Comparison of ENCODE assay signal across 24 cellular contexts in the genomic region with DNA sequence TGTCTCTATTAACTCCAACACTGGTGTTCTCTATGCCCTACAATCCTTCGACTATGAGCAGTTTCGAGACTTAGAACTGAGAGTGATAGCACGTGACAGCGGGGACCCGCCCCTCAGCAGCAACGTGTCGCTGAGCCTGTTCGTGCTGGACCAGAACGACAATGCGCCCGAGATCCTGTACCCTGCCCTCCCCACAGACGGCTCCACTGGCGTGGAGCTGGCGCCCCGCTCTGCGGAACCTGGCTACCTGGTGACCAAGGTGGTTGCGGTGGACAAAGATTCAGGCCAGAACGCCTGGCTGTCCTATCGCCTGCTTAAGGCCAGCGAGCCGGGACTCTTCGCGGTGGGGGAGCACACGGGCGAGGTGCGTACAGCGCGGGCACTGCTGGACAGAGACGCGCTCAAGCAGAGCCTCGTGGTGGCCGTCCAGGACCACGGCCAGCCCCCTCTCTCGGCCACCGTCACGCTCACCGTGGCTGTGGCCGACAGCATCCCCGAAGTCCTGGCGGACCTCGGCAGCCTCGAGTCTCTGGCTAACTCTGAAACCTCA. TPM values are rescaled to one million over a fixed set of nuclear protein-coding genes. Genes with fewer than 3 reads are reported as not detected.
"Had no signal": no experiment of that assay in that cellular context is flagged by ENCODE, and none has a peak within 500 bp of the region (broad histone marks: within the 10 kb centered on the region; RNA-seq: fewer than 3 reads in every experiment).

No MANE protein-coding gene starts in this region.

- H3K27ac Mint-ChIP-seq: activated naive CD4-positive, alpha-beta T cell treated with anti-CD3 and anti-CD28 coated beads, Interleukin-2, amount 50 U/mL, for 72 hours; activated T-helper 1 cell treated with anti-CD3 and anti-CD28 coated beads, Interleukin-12 subunit alpha, Interleukin-12 subunit beta, Interleukin-2, Interleukin-4 antibody, amounts not matched to agents 30 ng/mL and 10 ng/mL and 1 ng/mL, durations not matched to agents 14 hours and 24 hours and 36 hours; memory B cell; T-cell had no signal

- H3K27ac ChIP-seq: cardiac muscle cell, dorsolateral prefrontal cortex, gastrocnemius medialis, heart left ventricle, left lung, suprapubic skin, transverse colon, VCaP had no signal

- DNase-seq: activated CD4-positive, alpha-beta T cell treated with anti-CD3 and anti-CD28 coated beads for 1 hour; activated CD4-positive, alpha-beta T cell treated with anti-CD3 and anti-CD28 coated beads, Interleukin-2, amount 50 U/mL, for 48 hours; activated gamma-delta T cell treated with Interleukin-2 at 50 U/mL for 16 hours; amygdala; dorsolateral prefrontal cortex; gastrocnemius medialis; mucosa of descending colon; naive thymus-derived CD4-positive, alpha-beta T cell; retina; SHP77 treated with DMSO at 0.1 percent for 48 hours; stimulated activated CD4-positive, alpha-beta T cell treated with anti-CD3 and anti-CD28 coated beads, Interleukin-12 subunit alpha, Interleukin-12 subunit beta, amount 100 ng/mL, for 4 hours; stimulated activated CD4-positive, alpha-beta T cell treated with anti-CD3 and anti-CD28 coated beads, Interleukin-2, amount 100 ng/mL, for 24 hours; stimulated activated naive CD4-positive, alpha-beta T cell treated with Interleukin-2 at 50 U/mL for 16 hours; T-cell; T1000; transverse colon had no signal

- H3K4me1 ChIP-seq: suprapubic skin, transverse colon had no signal

- H3K36me3 ChIP-seq: gastrocnemius medialis, left lung, suprapubic skin, transverse colon had no signal

- H3K4me3 Mint-ChIP-seq: activated T-helper 1 cell treated with anti-CD3 and anti-CD28 coated beads, Interleukin-12 subunit alpha, Interleukin-12 subunit beta, Interleukin-2, Interleukin-4 antibody, amounts not matched to agents 30 ng/mL and 10 ng/mL and 1 ng/mL, durations not matched to agents 14 hours and 24 hours and 36 hours; memory B cell; T-cell had no signal

- H3K27me3 ChIP-seq: cardiac muscle cell, suprapubic skin had no signal

- H3K4me3 ChIP-seq: cardiac muscle cell, dorsolateral prefrontal cortex, heart left ventricle, left lung, mucosa of descending colon, suprapubic skin, transverse colon had no signal

RNA-seq across cellular contexts. Expression of a gene that starts 10.0 kb away (rescaled TPM):
- total RNA-seq: activated naive CD4-positive, alpha-beta T cell treated with anti-CD3 and anti-CD28 coated beads, Interleukin-2, amount 50 U/mL, for 72 hours had no signal
